Comparison of ENCODE assay signal across 15 cellular contexts in the genomic region with DNA sequence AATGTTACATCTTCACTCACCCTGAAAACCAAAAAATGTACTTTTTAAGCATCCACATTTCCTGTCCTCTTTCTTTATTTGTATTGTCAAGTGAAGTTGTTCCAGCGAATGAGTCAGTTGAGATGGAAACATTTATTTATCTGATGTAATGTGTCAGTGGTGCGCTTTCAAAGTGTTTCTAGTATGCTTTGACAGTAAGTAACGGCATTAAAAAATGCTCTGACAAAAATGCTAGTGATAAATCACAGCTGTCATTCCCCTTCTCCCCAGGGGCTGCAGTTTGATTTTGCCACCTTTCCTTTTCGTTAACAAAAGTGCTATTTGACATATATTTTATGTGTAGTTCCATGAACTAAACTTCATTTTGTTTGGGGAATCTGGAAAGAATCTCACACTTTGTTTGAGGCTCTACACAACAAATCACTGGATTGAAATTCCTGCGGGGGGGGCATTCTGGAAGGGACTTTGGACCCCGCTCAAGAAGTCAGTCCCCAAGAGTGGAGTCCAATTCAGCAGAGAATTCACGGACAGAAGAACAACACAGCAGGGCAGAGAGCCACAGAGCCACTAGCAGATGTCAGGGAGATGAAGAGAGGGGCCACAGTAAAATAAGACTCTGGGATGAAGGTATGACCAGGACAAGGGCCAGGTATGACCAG. TPM values are rescaled to one million over a fixed set of nuclear protein-coding genes. Genes with fewer than 3 reads are reported as not detected.
DNase-seq lines count a peak whose midpoint lies in the region; ATAC-seq and TF ChIP-seq lines count a peak whose summit lies in the region.
"Had no signal": no experiment of that assay in that cellular context is flagged by ENCODE, and none has a peak within 500 bp of the region (broad histone marks: within the 10 kb centered on the region; RNA-seq: fewer than 3 reads in every experiment).

No MANE protein-coding gene starts in this region.

- no peaks in the 10 kb centered on the region for H3K79me2 ChIP-seq in GM23338 (replicated peaks; ENCODE audit: insufficient read depth)

- H3K4me1 Mint-ChIP-seq in GM23338, result peaks cover 4% of the 10 kb centered on the region; the same call in 2 of the 3 replicates
- H3K4me1 Mint-ChIP-seq in osteocyte (ENCODE audit: unreplicated experiment), result peaks cover 27% of the 10 kb centered on the region
- H3K4me1 Mint-ChIP-seq in T-helper 2 cell treated with Interferon-gamma antibody and Interleukin-4, amounts not matched to agents 5 μg/mL and 100 μg/mL, for 36 hours (ENCODE audit: low read depth), result peaks cover 2% of the 10 kb centered on the region
- H3K4me1 Mint-ChIP-seq: activated CD8-positive, alpha-beta memory T cell treated with anti-CD3 and anti-CD28 coated beads, Interleukin-2, amount 10 ng/mL, durations not matched to agents 7 days and 5 days; activated naive CD8-positive, alpha-beta T cell treated with anti-CD3 and anti-CD28 coated beads, Interleukin-2, amount 10 ng/mL, durations not matched to agents 7 days and 5 days had no signal

- H3K9me3 Mint-ChIP-seq in GM23338, result no peaks in the 10 kb centered on the region
- H3K9me3 Mint-ChIP-seq in osteocyte (ENCODE audit: unreplicated experiment), result no peaks in the 10 kb centered on the region
- no peaks in the 10 kb centered on the region for H3K9me3 Mint-ChIP-seq in T-helper 2 cell treated with Interferon-gamma antibody and Interleukin-4, amounts not matched to agents 5 μg/mL and 100 μg/mL, for 36 hours
- H3K9me3 Mint-ChIP-seq: activated naive CD8-positive, alpha-beta T cell treated with anti-CD3 and anti-CD28 coated beads, Interleukin-2, amount 10 ng/mL, durations not matched to agents 7 days and 5 days had no signal

- peaks cover 5% of the 10 kb centered on the region; the same call in 1 of the 2 replicates for H3K4me1 ChIP-seq in GM23338 (ENCODE audit: insufficient read depth)

- no peaks in the 10 kb centered on the region for H3K36me3 Mint-ChIP-seq in GM23338 (ENCODE audit: low read depth)
- no peaks in the 10 kb centered on the region for H3K36me3 Mint-ChIP-seq in osteocyte (ENCODE audit: unreplicated experiment)
- no peaks in the 10 kb centered on the region for H3K36me3 Mint-ChIP-seq in T-helper 2 cell treated with Interferon-gamma antibody and Interleukin-4, amounts not matched to agents 5 μg/mL and 100 μg/mL, for 36 hours (ENCODE audit: low read depth)
- H3K36me3 Mint-ChIP-seq: activated CD8-positive, alpha-beta memory T cell treated with anti-CD3 and anti-CD28 coated beads, Interleukin-2, amount 10 ng/mL, durations not matched to agents 7 days and 5 days; activated naive CD8-positive, alpha-beta T cell treated with anti-CD3 and anti-CD28 coated beads, Interleukin-2, amount 10 ng/mL, durations not matched to agents 7 days and 5 days had no signal

- ATAC-seq in GM23338, result no peak
- ATAC-seq: activated CD8-positive, alpha-beta memory T cell treated with anti-CD3 and anti-CD28 coated beads, Interleukin-2, amount 10 ng/mL, durations not matched to agents 7 days and 5 days had no signal

- no peaks in the 10 kb centered on the region for H3K27me3 Mint-ChIP-seq in GM23338 (ENCODE audit: insufficient read depth, low read depth, poor library complexity)
- no peaks in the 10 kb centered on the region for H3K27me3 Mint-ChIP-seq in osteocyte (ENCODE audit: unreplicated experiment)
- H3K27me3 Mint-ChIP-seq in T-helper 2 cell treated with Interferon-gamma antibody and Interleukin-4, amounts not matched to agents 5 μg/mL and 100 μg/mL, for 36 hours (ENCODE audit: low read depth), result peaks cover 3% of the 10 kb centered on the region

- H3K27ac ChIP-seq in GM23338 (ENCODE audit: low read depth), result no peak overlapping the region
- H3K27ac ChIP-seq: neutrophil, thoracic aorta had no signal

- H3K4me2 ChIP-seq in GM23338, result no peak overlapping the region

- H3K9me2 ChIP-seq in GM23338 (ENCODE audit: insufficient read depth), result peaks cover 5% of the 10 kb centered on the region; the same call in 1 of the 2 replicates

- peak; percentile 9 for DNase-seq in GM23338 (ENCODE audit: low spot score)
- DNase-seq in fibroblast of the conjunctiva (ENCODE audit: low read depth), result peak; percentile 21
- DNase-seq in osteocyte (ENCODE audit: extremely low spot score, unreplicated experiment), result no peak
- DNase-seq in stimulated activated naive CD4-positive, alpha-beta T cell (lab: John Stamatoyannopoulos, UW), result no peak
- DNase-seq in activated effector memory CD4-positive, alpha-beta T cell treated with Interleukin-2 at 50 U/mL for 16 hours, result no peak
- DNase-seq in T-helper 2 cell treated with Interferon-gamma antibody and Interleukin-4, amounts not matched to agents 5 μg/mL and 100 μg/mL, for 36 hours (ENCODE audit: low spot score), result no peak
- DNase-seq in activated CD4-positive, alpha-beta T cell treated with anti-CD3 and anti-CD28 coated beads, Interleukin-2, amount 50 U/mL, for 4 hours, result no peak
- DNase-seq: activated CD8-positive, alpha-beta memory T cell treated with anti-CD3 and anti-CD28 coated beads, Interleukin-2, amount 10 ng/mL, durations not matched to agents 7 days and 5 days; activated naive CD8-positive, alpha-beta T cell treated with anti-CD3 and anti-CD28 coated beads, Interleukin-2, amount 10 ng/mL, durations not matched to agents 7 days and 5 days; KBM-7; NCI-H2029 treated with DMSO at 0.1 percent for 48 hours; NCI-H774 had no signal

- H4K20me1 ChIP-seq in GM23338 (replicated peaks; ENCODE audit: insufficient read depth), result no peaks in the 10 kb centered on the region

- H3F3A ChIP-seq in GM23338 (replicated peaks; ENCODE audit: low read depth), result no peaks in the 10 kb centered on the region

- TF ChIP-seq CTCF in GM23338 (conservative IDR thresholded peaks at IDR 0.05; ENCODE audit: low read depth in 2 of 2) (no peak), WI38 (IDR thresholded peaks at IDR 0.05; ENCODE audit: low read depth, low read length) (no peak), osteocyte (IDR thresholded peaks at IDR 0.05) (no peak)

- H2AFZ ChIP-seq in GM23338, result peak overlapping the region; percentile 45; the same call in 1 of the 2 replicates

- H3K4me3 Mint-ChIP-seq in GM23338, result no peak overlapping the region
- no peak overlapping the region for H3K4me3 Mint-ChIP-seq in osteocyte (ENCODE audit: unreplicated experiment)
- H3K4me3 Mint-ChIP-seq in T-helper 2 cell treated with Interferon-gamma antibody and Interleukin-4, amounts not matched to agents 5 μg/mL and 100 μg/mL, for 36 hours, result no peak overlapping the region
- H3K4me3 Mint-ChIP-seq: activated CD8-positive, alpha-beta memory T cell treated with anti-CD3 and anti-CD28 coated beads, Interleukin-2, amount 10 ng/mL, durations not matched to agents 7 days and 5 days; activated naive CD8-positive, alpha-beta T cell treated with anti-CD3 and anti-CD28 coated beads, Interleukin-2, amount 10 ng/mL, durations not matched to agents 7 days and 5 days had no signal

- H3K36me3 ChIP-seq in GM23338 (ENCODE audit: insufficient read depth), result no peaks in the 10 kb centered on the region
- H3K36me3 ChIP-seq: neutrophil, thoracic aorta had no signal

- H3K27me3 ChIP-seq in GM23338 (ENCODE audit: insufficient read depth), result no peaks in the 10 kb centered on the region

- no peak overlapping the region for H3K27ac Mint-ChIP-seq in GM23338
- H3K27ac Mint-ChIP-seq in osteocyte (ENCODE audit: unreplicated experiment), result peak overlapping the region; percentile 89
- H3K27ac Mint-ChIP-seq in T-helper 2 cell treated with Interferon-gamma antibody and Interleukin-4, amounts not matched to agents 5 μg/mL and 100 μg/mL, for 36 hours, result no peak overlapping the region
- H3K27ac Mint-ChIP-seq: activated CD8-positive, alpha-beta memory T cell treated with anti-CD3 and anti-CD28 coated beads, Interleukin-2, amount 10 ng/mL, durations not matched to agents 7 days and 5 days; activated naive CD8-positive, alpha-beta T cell treated with anti-CD3 and anti-CD28 coated beads, Interleukin-2, amount 10 ng/mL, durations not matched to agents 7 days and 5 days had no signal

- H3K4me3 ChIP-seq in GM23338 (no peak overlapping the region), WI38 (ENCODE audit: low read depth, low read length) (peak overlapping the region; percentile 25; the same call in 1 of the 2 replicates)
- H3K4me3 ChIP-seq: thoracic aorta had no signal

TF ChIP-seq in GM23338, 12 proteins besides CTCF, POLR2A, EP300 and RAD21 (continues in another document):
- TF ChIP-seq EZH2phosphoT487 (IDR thresholded peaks at IDR 0.05; ENCODE audit: unreplicated experiment) (no peak), NANOG (IDR thresholded peaks at IDR 0.05; ENCODE audit: borderline replicate concordance) (no peak), POLR2AphosphoS5 (IDR thresholded peaks at IDR 0.05; ENCODE audit: low read depth) (no peak)

RNA-seq across cellular contexts. Expression of a gene that starts 7.6 kb away (rescaled TPM):
- 4.0 and 4.3 TPM in 2 replicates for total RNA-seq in GM23338 (2014; rRNA removed; shearing (Covaris generic))
- 1.1 and 1.9 TPM in 2 replicates for polyA plus RNA-seq in GM23338 (2016; fragmentation: Nextera tagmentation; extraction: Ambion mirVana)
- total RNA-seq in osteocyte, result 11.8 and 13.5 TPM in 2 replicates

Comparison
In these comparisons a context has a peak if more than half of its experiments do, and no peak if none do; other contexts are left out.
1. DNase-seq: peak in GM23338 (single experiment) and fibroblast of the conjunctiva (single experiment); none in osteocyte (single experiment), stimulated activated naive CD4-positive, alpha-beta T cell (0 of 6), activated effector memory CD4-positive, alpha-beta T cell treated with Interleukin-2 at 50 U/mL for 16 hours (single experiment), T-helper 2 cell treated with Interferon-gamma antibody and Interleukin-4, amounts not matched to agents 5 μg/mL and 100 μg/mL, for 36 hours (single experiment) and activated CD4-positive, alpha-beta T cell treated with anti-CD3 and anti-CD28 coated beads, Interleukin-2, amount 50 U/mL, for 4 hours (0 of 2).